ENCODE assay signal across 1 cellular context in the genomic region with DNA sequence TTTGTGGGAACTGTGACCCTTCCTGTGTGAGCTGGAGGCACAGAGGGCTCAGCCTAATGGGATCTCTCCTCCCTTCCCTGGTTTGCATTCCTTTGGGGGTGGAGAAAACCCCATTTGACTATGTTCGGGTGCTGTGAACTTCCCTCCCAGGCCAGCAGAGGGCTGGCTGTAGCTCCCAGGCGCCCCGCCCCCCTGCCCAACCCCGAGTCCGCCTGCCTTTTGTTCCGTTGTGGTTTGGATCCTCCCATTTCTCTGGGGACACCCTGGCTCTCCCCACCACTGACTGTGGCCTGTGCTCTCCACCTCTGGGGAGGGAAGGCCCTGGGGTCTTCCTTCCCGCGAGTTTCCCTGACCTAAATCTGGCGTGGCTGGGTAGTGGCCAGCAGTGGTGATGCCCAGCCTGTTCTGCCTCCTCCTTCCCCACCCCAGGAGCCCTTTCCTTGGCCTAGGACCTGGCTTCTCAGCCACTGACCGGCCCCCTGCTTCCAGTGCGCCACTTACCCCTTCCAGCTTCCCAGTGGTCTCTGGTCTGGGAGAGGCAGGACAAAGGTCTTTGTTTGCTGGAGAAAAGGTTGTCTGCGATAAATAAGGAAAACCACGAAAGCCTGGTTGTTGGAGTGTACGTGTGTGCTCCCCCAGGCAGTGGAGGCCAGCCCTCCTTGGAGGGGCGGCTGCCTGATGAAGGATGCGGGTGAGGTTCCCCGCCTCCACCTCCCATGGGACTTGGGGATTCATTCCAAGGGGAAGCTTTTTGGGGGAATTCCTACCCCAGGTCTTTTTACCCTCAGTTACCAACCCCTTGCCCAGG.
TF ChIP-seq lines count a peak whose summit lies in the region.

No MANE protein-coding gene starts in this region.

TF ChIP-seq in HepG2, 621 proteins besides CTCF, POLR2A, EP300 and RAD21 (continued from another document and continues in another):
- no peak for TF ChIP-seq ZNF142 (CRISPR knock-in tag; IDR thresholded peaks at IDR 0.05)
- no peak for TF ChIP-seq ZNF143 (CRISPR knock-in tag; IDR thresholded peaks at IDR 0.05)
- no peak for TF ChIP-seq ELF4 (CRISPR knock-in tag; IDR thresholded peaks at IDR 0.05; ENCODE audit: borderline replicate concordance)
- no peak for TF ChIP-seq ZNF792 (CRISPR knock-in tag; IDR thresholded peaks at IDR 0.05)
- no peak for TF ChIP-seq SKIL (CRISPR knock-in tag; IDR thresholded peaks at IDR 0.05; ENCODE audit: borderline replicate concordance)
- no peak for TF ChIP-seq NR1H2 (CRISPR knock-in tag; IDR thresholded peaks at IDR 0.05; ENCODE audit: borderline replicate concordance, low read depth)
- TF ChIP-seq SRSF9 (IDR thresholded peaks at IDR 0.05; ENCODE audit: borderline replicate concordance, insufficient read depth, low read depth, low read length, poor library complexity, severe bottlenecking) = no peak
- no peak for TF ChIP-seq THAP11 (CRISPR knock-in tag; IDR thresholded peaks at IDR 0.05)
- TF ChIP-seq ZMAT3 (CRISPR knock-in tag; conservative IDR thresholded peaks at IDR 0.05) = no peak
- TF ChIP-seq, protein P1, sequence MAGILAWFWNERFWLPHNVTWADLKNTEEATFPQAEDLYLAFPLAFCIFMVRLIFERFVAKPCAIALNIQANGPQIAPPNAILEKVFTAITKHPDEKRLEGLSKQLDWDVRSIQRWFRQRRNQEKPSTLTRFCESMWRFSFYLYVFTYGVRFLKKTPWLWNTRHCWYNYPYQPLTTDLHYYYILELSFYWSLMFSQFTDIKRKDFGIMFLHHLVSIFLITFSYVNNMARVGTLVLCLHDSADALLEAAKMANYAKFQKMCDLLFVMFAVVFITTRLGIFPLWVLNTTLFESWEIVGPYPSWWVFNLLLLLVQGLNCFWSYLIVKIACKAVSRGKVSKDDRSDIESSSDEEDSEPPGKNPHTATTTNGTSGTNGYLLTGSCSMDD (CRISPR knock-in tag; IDR thresholded peaks at IDR 0.05) = no peak
- no peak for TF ChIP-seq NFAT5 (CRISPR knock-in tag; IDR thresholded peaks at IDR 0.05)
- peak; percentile 26; the same call in 1 of the 2 replicates for TF ChIP-seq ZFX (CRISPR knock-in tag; IDR thresholded peaks at IDR 0.05; ENCODE audit: low read depth)
- no peak; the same call in 1 of the 2 replicates for TF ChIP-seq ETV5 (CRISPR knock-in tag; IDR thresholded peaks at IDR 0.05; ENCODE audit: borderline replicate concordance)
- no peak for TF ChIP-seq CC2D1A (CRISPR knock-in tag; IDR thresholded peaks at IDR 0.05)
- no peak for TF ChIP-seq DRAP1 (CRISPR knock-in tag; IDR thresholded peaks at IDR 0.05)
- TF ChIP-seq TBP (CRISPR knock-in tag; IDR thresholded peaks at IDR 0.05) = no peak
- no peak for TF ChIP-seq PHF5A (CRISPR knock-in tag; IDR thresholded peaks at IDR 0.05; ENCODE audit: low read depth, unreplicated experiment)
- TF ChIP-seq EHMT2 (IDR thresholded peaks at IDR 0.05; ENCODE audit: borderline replicate concordance, low read depth, low read length) = no peak
- TF ChIP-seq ZMYM2 (CRISPR knock-in tag; IDR thresholded peaks at IDR 0.05) = no peak
- no peak for TF ChIP-seq ZNF382 (CRISPR knock-in tag; IDR thresholded peaks at IDR 0.05; ENCODE audit: borderline replicate concordance)
- TF ChIP-seq ZNF564 (CRISPR knock-in tag; IDR thresholded peaks at IDR 0.05) = no peak
- no peak for TF ChIP-seq ETS1 (CRISPR knock-in tag; IDR thresholded peaks at IDR 0.05)
- TF ChIP-seq ZNF451 (CRISPR knock-in tag; IDR thresholded peaks at IDR 0.05) = 0 out of 2 replicates have a peak, but pooled peaks have one; percentile 12
- TF ChIP-seq GMEB2 (CRISPR knock-in tag; IDR thresholded peaks at IDR 0.05; ENCODE audit: low read depth) = no peak
- no peak for TF ChIP-seq ZNF841 (CRISPR knock-in tag; IDR thresholded peaks at IDR 0.05; ENCODE audit: borderline replicate concordance)
- no peak for TF ChIP-seq SP1 (IDR thresholded peaks at IDR 0.05)
- peak; percentile 69; the same call in 1 of the 2 replicates for TF ChIP-seq SP1 (CRISPR knock-in tag; IDR thresholded peaks at IDR 0.05)
- no peak for TF ChIP-seq NFATC3 (CRISPR knock-in tag; IDR thresholded peaks at IDR 0.05)
- no peak for TF ChIP-seq MIXL1 (CRISPR knock-in tag; IDR thresholded peaks at IDR 0.05)
- TF ChIP-seq EZH2 (conservative IDR thresholded peaks at IDR 0.05; ENCODE audit: low read depth, low read length) = no peak
- TF ChIP-seq, protein P2, sequence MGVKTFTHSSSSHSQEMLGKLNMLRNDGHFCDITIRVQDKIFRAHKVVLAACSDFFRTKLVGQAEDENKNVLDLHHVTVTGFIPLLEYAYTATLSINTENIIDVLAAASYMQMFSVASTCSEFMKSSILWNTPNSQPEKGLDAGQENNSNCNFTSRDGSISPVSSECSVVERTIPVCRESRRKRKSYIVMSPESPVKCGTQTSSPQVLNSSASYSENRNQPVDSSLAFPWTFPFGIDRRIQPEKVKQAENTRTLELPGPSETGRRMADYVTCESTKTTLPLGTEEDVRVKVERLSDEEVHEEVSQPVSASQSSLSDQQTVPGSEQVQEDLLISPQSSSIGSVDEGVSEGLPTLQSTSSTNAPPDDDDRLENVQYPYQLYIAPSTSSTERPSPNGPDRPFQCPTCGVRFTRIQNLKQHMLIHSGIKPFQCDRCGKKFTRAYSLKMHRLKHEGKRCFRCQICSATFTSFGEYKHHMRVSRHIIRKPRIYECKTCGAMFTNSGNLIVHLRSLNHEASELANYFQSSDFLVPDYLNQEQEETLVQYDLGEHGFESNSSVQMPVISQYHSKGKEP (CRISPR knock-in tag; IDR thresholded peaks at IDR 0.05) = no peak
- TF ChIP-seq, protein P3, sequence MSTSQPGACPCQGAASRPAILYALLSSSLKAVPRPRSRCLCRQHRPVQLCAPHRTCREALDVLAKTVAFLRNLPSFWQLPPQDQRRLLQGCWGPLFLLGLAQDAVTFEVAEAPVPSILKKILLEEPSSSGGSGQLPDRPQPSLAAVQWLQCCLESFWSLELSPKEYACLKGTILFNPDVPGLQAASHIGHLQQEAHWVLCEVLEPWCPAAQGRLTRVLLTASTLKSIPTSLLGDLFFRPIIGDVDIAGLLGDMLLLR (CRISPR knock-in tag; IDR thresholded peaks at IDR 0.05) = no peak
- no peak for TF ChIP-seq FOXO1 (CRISPR knock-in tag; IDR thresholded peaks at IDR 0.05)
- TF ChIP-seq ZNF44 (CRISPR knock-in tag; IDR thresholded peaks at IDR 0.05) = no peak
- no peak for TF ChIP-seq ZNF101 (CRISPR knock-in tag; IDR thresholded peaks at IDR 0.05; ENCODE audit: borderline replicate concordance, low read depth)
- TF ChIP-seq SUZ12 (IDR thresholded peaks at IDR 0.05; ENCODE audit: low read depth, low read length) = no peak
- TF ChIP-seq ZSCAN30 (CRISPR knock-in tag; IDR thresholded peaks at IDR 0.05) = no peak
